8 cellular contexts compared by ENCODE assay signal in the genomic region with DNA sequence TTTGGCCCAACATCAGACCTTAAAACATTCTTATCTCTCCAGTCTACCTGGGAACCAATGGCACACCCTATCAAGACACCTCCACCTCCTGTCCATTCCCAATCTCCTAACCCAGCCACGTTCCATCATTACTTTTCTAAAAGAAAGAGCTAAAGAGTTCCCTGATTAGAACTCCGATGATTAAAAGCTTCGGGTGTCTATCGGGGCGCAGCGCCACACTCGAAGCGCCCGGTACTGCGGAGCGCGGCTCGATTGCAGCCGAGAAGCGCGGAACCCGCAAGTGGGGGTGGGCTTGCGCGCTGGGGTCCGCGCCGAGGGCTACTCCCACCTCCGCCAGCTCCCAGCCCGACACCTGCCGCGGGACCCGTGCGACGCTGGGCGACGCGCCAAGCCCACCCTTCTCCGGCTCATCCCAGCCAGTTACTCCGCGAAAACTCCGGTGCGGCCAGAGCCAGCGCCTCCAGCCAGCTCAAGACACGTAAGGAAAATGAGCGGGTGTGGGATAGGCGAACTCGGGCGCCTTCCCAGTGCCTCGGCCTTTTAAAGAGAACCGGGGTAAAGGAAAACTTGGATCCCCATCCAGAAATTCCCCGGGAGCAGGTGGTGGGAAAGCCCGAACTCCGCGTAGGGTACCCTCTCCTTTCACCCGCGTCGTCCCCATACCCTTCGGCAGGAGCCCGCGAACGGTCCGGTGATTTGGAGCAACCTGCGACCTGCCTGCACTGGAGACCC. TPM values are rescaled to one million over a fixed set of nuclear protein-coding genes. Genes with fewer than 3 reads are reported as not detected.
DNase-seq lines count a peak whose midpoint lies in the region; ATAC-seq and TF ChIP-seq lines count a peak whose summit lies in the region.

No MANE protein-coding gene starts in this region.

- H3K4me3 Mint-ChIP-seq in CD8-positive, alpha-beta T cell = no peak overlapping the region

- 1 to 3% methylated on average over 52 to 58 of the region's 58 CpGs for WGBS in tibial nerve, 2 donors

- H3K27me3 Mint-ChIP-seq in CD8-positive, alpha-beta T cell (ENCODE audit: low read depth) = peaks cover 38% of the 10 kb centered on the region

- no peak overlapping the region for H3K27ac ChIP-seq in HL-60 (replicated peaks)
- no peak overlapping the region for H3K27ac ChIP-seq in colonic mucosa
- no peak overlapping the region for H3K27ac ChIP-seq in lower lobe of right lung
- peak overlapping the region in 1 of 4 donors; percentile 40 for H3K27ac ChIP-seq in tibial nerve
- H3K27ac ChIP-seq in CD8-positive, alpha-beta T cell (ENCODE audit: low read depth, low read length) = no peak overlapping the region

- H3K9me3 ChIP-seq in colonic mucosa (no peaks in the 10 kb centered on the region), lower lobe of right lung (no peaks in the 10 kb centered on the region), tibial nerve (no peaks in the 10 kb centered on the region)
- H3K9me3 ChIP-seq in CD8-positive, alpha-beta T cell (ENCODE audit: low read length) = no peaks in the 10 kb centered on the region

- H3K4me3 ChIP-seq in BJ (ENCODE audit: low read depth, low read length) (peak overlapping the region; percentile 43), HL-60 (replicated peaks; ENCODE audit: insufficient read depth, low read length) (peak overlapping the region; percentile 30), colonic mucosa (peak overlapping the region; percentile 29), lower lobe of right lung (peak overlapping the region; percentile 63), tibial nerve (peak overlapping the region; percentile 46 to 76 (median 57))
- no peak overlapping the region for H3K4me3 ChIP-seq in CD8-positive, alpha-beta T cell (ENCODE audit: low read depth, low read length)

- peak; percentile 71 to 77 for ATAC-seq in lower lobe of right lung
- no peak for ATAC-seq in CD8-positive, alpha-beta T cell

- DNase-seq in BJ (ENCODE audit: low read depth) = no peak
- no peak for DNase-seq in HL-60 (ENCODE audit: low read depth in 1 of 2, low spot score in 1 of 2)
- DNase-seq in colonic mucosa = no peak
- peak; percentile 46 for DNase-seq in lower lobe of right lung
- no peak for DNase-seq in tibial nerve (ENCODE audit: low spot score in 2 of 2)
- no peak for DNase-seq in NCI-H2107 treated with DMSO at 0.1 percent for 48 hours (lab: John Stamatoyannopoulos, UW; ENCODE audit: unreplicated experiment)
- no peak for DNase-seq in CD8-positive, alpha-beta T cell
- DNase-seq in NCI-H748 (lab: John Stamatoyannopoulos, UW; ENCODE audit: unreplicated experiment) = no peak

- no peaks in the 10 kb centered on the region for H3K36me3 ChIP-seq in BJ (ENCODE audit: control insufficient read depth, insufficient read depth, low read length)
- H3K36me3 ChIP-seq in colonic mucosa = no peaks in the 10 kb centered on the region
- no peaks in the 10 kb centered on the region for H3K36me3 ChIP-seq in lower lobe of right lung
- no peaks in the 10 kb centered on the region for H3K36me3 ChIP-seq in tibial nerve
- no peaks in the 10 kb centered on the region for H3K36me3 ChIP-seq in CD8-positive, alpha-beta T cell (ENCODE audit: insufficient read depth, low read length)

- no peaks in the 10 kb centered on the region for H3K36me3 Mint-ChIP-seq in CD8-positive, alpha-beta T cell

- intact Hi-C loops in colonic mucosa (cut with DNase I) (loop anchor here (5.0 to 10.0 kb wide), 4 partner anchors 213 to 834 kb away; no protein-coding TSS in a partner anchor), lower lobe of right lung (cut with DNase I) (loop anchor here (5.0 kb wide), 1 partner anchor 834 kb away; no protein-coding TSS in a partner anchor)
- intact Hi-C loops in CD8-positive, alpha-beta T cell (cut with DNase I, micrococcal nuclease) = loop anchor here (2.0 to 5.0 kb wide), 2 partner anchors 834 to 835 kb away; no protein-coding TSS in a partner anchor

- TF ChIP-seq POLR2A in tibial nerve (IDR thresholded peaks at IDR 0.05) = no peak

- TF ChIP-seq CTCF in BJ (IDR thresholded peaks at IDR 0.05; ENCODE audit: insufficient read depth, low read depth, low read length) (no peak), HL-60 (IDR thresholded peaks at IDR 0.05; ENCODE audit: insufficient read depth, low read length) (no peak), colonic mucosa (IDR thresholded peaks at IDR 0.05) (no peak), lower lobe of right lung (IDR thresholded peaks at IDR 0.05) (no peak), tibial nerve (IDR thresholded peaks at IDR 0.05) (peak in 1 of 5 experiments; percentile 12)
- TF ChIP-seq CTCF in CD8-positive, alpha-beta T cell (IDR thresholded peaks at IDR 0.05) = no peak

- CTCF ChIA-PET in BJ (lab: Yijun Ruan, JAX) = interaction anchor here (0.6 to 3.9 kb wide), 12 partner anchors 7 to 835 kb away, joined by 3 to 34 read pairs (median 4); no protein-coding TSS in a partner anchor
- CTCF ChIA-PET in CD8-positive, alpha-beta T cell (lab: Charles Lee) = no interaction called here

- H3K4me1 Mint-ChIP-seq in CD8-positive, alpha-beta T cell (ENCODE audit: low read depth) = peaks cover 15% of the 10 kb centered on the region

- H3K9me3 Mint-ChIP-seq in CD8-positive, alpha-beta T cell = no peaks in the 10 kb centered on the region

- no peak overlapping the region for H3K27ac Mint-ChIP-seq in CD8-positive, alpha-beta T cell

- H3K27me3 ChIP-seq in BJ (ENCODE audit: control insufficient read depth, insufficient read depth, low read length) (peaks cover 11% of the 10 kb centered on the region), HL-60 (ENCODE audit: insufficient read depth, poor library complexity, severe bottlenecking) (peaks cover 31% of the 10 kb centered on the region), colonic mucosa (peaks cover 3% of the 10 kb centered on the region), lower lobe of right lung (ENCODE audit: low read depth) (peaks cover 24% of the 10 kb centered on the region), tibial nerve (peaks cover 0 to 4% of the 10 kb centered on the region in 2 donors)
- peaks cover 4% of the 10 kb centered on the region for H3K27me3 ChIP-seq in CD8-positive, alpha-beta T cell (ENCODE audit: insufficient read depth, low read length)

- no peak for TF ChIP-seq EP300 in tibial nerve (IDR thresholded peaks at IDR 0.05)

- peak overlapping the region; percentile 21 to 57 for H3K9ac ChIP-seq in colonic mucosa (ENCODE audit: low read depth in 2 of 2, low read length in 2 of 2)

- POLR2A ChIA-PET in BJ (lab: Charles Lee) = no interaction called here
- POLR2A ChIA-PET in CD8-positive, alpha-beta T cell (lab: Charles Lee) = no interaction called here

- no peaks in the 10 kb centered on the region for H3K4me1 ChIP-seq in colonic mucosa
- peaks cover 11% of the 10 kb centered on the region for H3K4me1 ChIP-seq in lower lobe of right lung
- H3K4me1 ChIP-seq in tibial nerve = peaks cover 0 to 28% (median 0%) of the 10 kb centered on the region in 4 donors
- peaks cover 10% of the 10 kb centered on the region for H3K4me1 ChIP-seq in CD8-positive, alpha-beta T cell (ENCODE audit: insufficient read depth, low read length)

RNA-seq across cellular contexts. Expression of a gene that starts 0.6 kb away (rescaled TPM):
- not detected in 2 replicates for polyA plus RNA-seq in BJ (2011; rRNA removed)
- not detected in 2 replicates for polyA minus RNA-seq in BJ (2011; rRNA and poly(A)+ RNA removed)
- total RNA-seq in colonic mucosa (1 to 10 TPM; 1.6 to 2.0 TPM), lower lobe of right lung (1.9 TPM), tibial nerve (1 to 10 TPM; 3.6 to 9.4 (median 6.6) TPM)
- not detected for total RNA-seq in CD8-positive, alpha-beta T cell

RNA-seq across cellular contexts. Expression of a gene that starts 11.9 kb away (rescaled TPM):
- polyA plus RNA-seq in BJ (2011; rRNA removed) = not detected in 2 replicates
- polyA minus RNA-seq in BJ (2011; rRNA and poly(A)+ RNA removed) = not detected in 2 replicates
- under 1 TPM in 1 of 2 donors, not detected in 1; 0.21 TPM for total RNA-seq in colonic mucosa
- total RNA-seq in lower lobe of right lung = not detected
- 1 to 10 TPM in 1 of 4 donors, under 1 TPM in 3; 0.21 to 1.1 (median 0.65) TPM for total RNA-seq in tibial nerve
- not detected for total RNA-seq in CD8-positive, alpha-beta T cell
